ENCODE assay signal across 1 cellular context in genomic region chr2:75429036-75429435, GRCh38.
TF ChIP-seq lines count a peak whose summit lies in the region.

No MANE protein-coding gene starts in this region.

TF ChIP-seq in WTC11, 78 proteins besides CTCF, POLR2A, EP300 and RAD21 (continued from another document):
- TF ChIP-seq ZNF281 (CRISPR knock-in tag; IDR thresholded peaks at IDR 0.05) (no peak), ATF2 (CRISPR knock-in tag; IDR thresholded peaks at IDR 0.05; ENCODE audit: borderline replicate concordance, low read depth) (no peak), ZBTB43 (CRISPR knock-in tag; IDR thresholded peaks at IDR 0.05) (no peak), CDX4 (CRISPR knock-in tag; IDR thresholded peaks at IDR 0.05; ENCODE audit: borderline replicate concordance) (no peak), MYBL2 (CRISPR knock-in tag; IDR thresholded peaks at IDR 0.05) (no peak), ZMAT4 (CRISPR knock-in tag; IDR thresholded peaks at IDR 0.05) (no peak), HMGXB4 (CRISPR knock-in tag; IDR thresholded peaks at IDR 0.05) (no peak), ERG (CRISPR knock-in tag; IDR thresholded peaks at IDR 0.05) (no peak), ATF1 (CRISPR knock-in tag; IDR thresholded peaks at IDR 0.05) (no peak), STAT6 (CRISPR knock-in tag; conservative IDR thresholded peaks at IDR 0.05; ENCODE audit: low read depth) (no peak), E2F5 (CRISPR knock-in tag; IDR thresholded peaks at IDR 0.05) (no peak), PRRX2 (CRISPR knock-in tag; IDR thresholded peaks at IDR 0.05) (no peak), HMGA2 (CRISPR knock-in tag; IDR thresholded peaks at IDR 0.05) (no peak), ATF6 (CRISPR knock-in tag; IDR thresholded peaks at IDR 0.05) (no peak)
